1 cellular context compared by ENCODE assay signal in the genomic region with DNA sequence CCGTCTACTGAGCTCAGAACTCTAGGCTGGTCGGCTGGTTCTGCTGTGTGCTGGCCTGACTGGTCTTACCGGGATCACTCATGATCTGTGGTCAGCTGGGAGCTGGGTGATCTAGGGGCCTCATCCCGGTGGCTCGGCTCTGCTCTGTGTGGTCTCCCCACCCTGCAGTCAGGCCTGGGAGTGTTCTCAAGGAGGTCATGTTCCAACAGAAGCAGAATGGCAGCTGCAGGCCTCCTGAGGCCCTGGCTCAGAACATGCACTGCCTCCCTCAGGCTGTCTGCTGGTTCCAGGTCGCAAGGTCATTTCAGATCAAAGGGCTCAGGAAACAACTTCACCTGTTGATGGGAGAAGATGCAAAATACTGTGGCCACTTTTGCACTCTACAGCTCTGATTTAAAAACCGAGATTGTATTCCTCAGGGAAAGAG.
TF ChIP-seq lines count a peak whose summit lies in the region.

No MANE protein-coding gene starts in this region.

TF ChIP-seq in HepG2, 621 proteins besides CTCF, POLR2A, EP300 and RAD21 (continued from another document and continues in another):
- TF ChIP-seq ZNF543 (CRISPR knock-in tag; IDR thresholded peaks at IDR 0.05), result no peak
- peak; percentile 92 for TF ChIP-seq ZMYM3 (CRISPR knock-in tag; IDR thresholded peaks at IDR 0.05)
- TF ChIP-seq, protein P1, sequence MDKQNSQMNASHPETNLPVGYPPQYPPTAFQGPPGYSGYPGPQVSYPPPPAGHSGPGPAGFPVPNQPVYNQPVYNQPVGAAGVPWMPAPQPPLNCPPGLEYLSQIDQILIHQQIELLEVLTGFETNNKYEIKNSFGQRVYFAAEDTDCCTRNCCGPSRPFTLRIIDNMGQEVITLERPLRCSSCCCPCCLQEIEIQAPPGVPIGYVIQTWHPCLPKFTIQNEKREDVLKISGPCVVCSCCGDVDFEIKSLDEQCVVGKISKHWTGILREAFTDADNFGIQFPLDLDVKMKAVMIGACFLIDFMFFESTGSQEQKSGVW (CRISPR knock-in tag; IDR thresholded peaks at IDR 0.05; ENCODE audit: borderline replicate concordance), result no peak
- TF ChIP-seq, protein P2, sequence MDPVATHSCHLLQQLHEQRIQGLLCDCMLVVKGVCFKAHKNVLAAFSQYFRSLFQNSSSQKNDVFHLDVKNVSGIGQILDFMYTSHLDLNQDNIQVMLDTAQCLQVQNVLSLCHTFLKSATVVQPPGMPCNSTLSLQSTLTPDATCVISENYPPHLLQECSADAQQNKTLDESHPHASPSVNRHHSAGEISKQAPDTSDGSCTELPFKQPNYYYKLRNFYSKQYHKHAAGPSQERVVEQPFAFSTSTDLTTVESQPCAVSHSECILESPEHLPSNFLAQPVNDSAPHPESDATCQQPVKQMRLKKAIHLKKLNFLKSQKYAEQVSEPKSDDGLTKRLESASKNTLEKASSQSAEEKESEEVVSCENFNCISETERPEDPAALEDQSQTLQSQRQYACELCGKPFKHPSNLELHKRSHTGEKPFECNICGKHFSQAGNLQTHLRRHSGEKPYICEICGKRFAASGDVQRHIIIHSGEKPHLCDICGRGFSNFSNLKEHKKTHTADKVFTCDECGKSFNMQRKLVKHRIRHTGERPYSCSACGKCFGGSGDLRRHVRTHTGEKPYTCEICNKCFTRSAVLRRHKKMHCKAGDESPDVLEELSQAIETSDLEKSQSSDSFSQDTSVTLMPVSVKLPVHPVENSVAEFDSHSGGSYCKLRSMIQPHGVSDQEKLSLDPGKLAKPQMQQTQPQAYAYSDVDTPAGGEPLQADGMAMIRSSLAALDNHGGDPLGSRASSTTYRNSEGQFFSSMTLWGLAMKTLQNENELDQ (CRISPR knock-in tag; IDR thresholded peaks at IDR 0.05; ENCODE audit: borderline replicate concordance), result no peak
- TF ChIP-seq HDAC2 (CRISPR knock-in tag; IDR thresholded peaks at IDR 0.05), result peak; percentile 95
- TF ChIP-seq STAG1 (CRISPR knock-in tag; IDR thresholded peaks at IDR 0.05), result peak; percentile 51
- TF ChIP-seq, protein P3, sequence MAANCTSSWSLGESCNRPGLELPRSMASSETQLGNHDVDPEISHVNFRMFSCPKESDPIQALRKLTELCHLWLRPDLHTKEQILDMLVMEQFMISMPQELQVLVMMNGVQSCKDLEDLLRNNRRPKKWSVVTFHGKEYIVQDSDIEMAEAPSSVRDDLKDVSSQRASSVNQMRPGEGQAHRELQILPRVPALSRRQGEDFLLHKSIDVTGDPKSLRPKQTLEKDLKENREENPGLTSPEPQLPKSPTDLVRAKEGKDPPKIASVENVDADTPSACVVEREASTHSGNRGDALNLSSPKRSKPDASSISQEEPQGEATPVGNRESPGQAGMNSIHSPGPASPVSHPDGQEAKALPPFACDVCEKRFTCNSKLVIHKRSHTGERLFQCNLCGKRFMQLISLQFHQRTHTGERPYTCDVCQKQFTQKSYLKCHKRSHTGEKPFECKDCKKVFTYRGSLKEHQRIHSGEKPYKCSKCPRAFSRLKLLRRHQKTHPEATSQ (CRISPR knock-in tag; IDR thresholded peaks at IDR 0.05; ENCODE audit: borderline replicate concordance), result no peak
- TF ChIP-seq ZNF274 (CRISPR knock-in tag; IDR thresholded peaks at IDR 0.05), result no peak
- peak; percentile 29; the same call in 1 of the 2 replicates for TF ChIP-seq ZNF350 (CRISPR knock-in tag; IDR thresholded peaks at IDR 0.05; ENCODE audit: borderline replicate concordance, low read depth)
- 0 out of 2 replicates have a peak, but pooled peaks have one; percentile 41 for TF ChIP-seq MTA1 (CRISPR knock-in tag; IDR thresholded peaks at IDR 0.05; ENCODE audit: borderline replicate concordance)
- TF ChIP-seq THAP11 (CRISPR knock-in tag; IDR thresholded peaks at IDR 0.05), result peak; percentile 63; the same call in 1 of the 2 replicates
- TF ChIP-seq, protein P4, sequence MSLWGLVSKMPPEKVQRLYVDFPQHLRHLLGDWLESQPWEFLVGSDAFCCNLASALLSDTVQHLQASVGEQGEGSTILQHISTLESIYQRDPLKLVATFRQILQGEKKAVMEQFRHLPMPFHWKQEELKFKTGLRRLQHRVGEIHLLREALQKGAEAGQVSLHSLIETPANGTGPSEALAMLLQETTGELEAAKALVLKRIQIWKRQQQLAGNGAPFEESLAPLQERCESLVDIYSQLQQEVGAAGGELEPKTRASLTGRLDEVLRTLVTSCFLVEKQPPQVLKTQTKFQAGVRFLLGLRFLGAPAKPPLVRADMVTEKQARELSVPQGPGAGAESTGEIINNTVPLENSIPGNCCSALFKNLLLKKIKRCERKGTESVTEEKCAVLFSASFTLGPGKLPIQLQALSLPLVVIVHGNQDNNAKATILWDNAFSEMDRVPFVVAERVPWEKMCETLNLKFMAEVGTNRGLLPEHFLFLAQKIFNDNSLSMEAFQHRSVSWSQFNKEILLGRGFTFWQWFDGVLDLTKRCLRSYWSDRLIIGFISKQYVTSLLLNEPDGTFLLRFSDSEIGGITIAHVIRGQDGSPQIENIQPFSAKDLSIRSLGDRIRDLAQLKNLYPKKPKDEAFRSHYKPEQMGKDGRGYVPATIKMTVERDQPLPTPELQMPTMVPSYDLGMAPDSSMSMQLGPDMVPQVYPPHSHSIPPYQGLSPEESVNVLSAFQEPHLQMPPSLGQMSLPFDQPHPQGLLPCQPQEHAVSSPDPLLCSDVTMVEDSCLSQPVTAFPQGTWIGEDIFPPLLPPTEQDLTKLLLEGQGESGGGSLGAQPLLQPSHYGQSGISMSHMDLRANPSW (CRISPR knock-in tag; IDR thresholded peaks at IDR 0.05; ENCODE audit: borderline replicate concordance), result no peak
- TF ChIP-seq CEBPG (CRISPR knock-in tag; IDR thresholded peaks at IDR 0.05), result no peak; the same call in 1 of the 2 replicates
- no peak for TF ChIP-seq SNAI1 (CRISPR knock-in tag; IDR thresholded peaks at IDR 0.05; ENCODE audit: borderline replicate concordance)
- 0 out of 2 replicates have a peak, but pooled peaks have one; percentile 23 for TF ChIP-seq MXD4 (CRISPR knock-in tag; IDR thresholded peaks at IDR 0.05)
- peak; percentile 29; the same call in 1 of the 2 replicates for TF ChIP-seq MIXL1 (CRISPR knock-in tag; IDR thresholded peaks at IDR 0.05)
- TF ChIP-seq, protein P5, sequence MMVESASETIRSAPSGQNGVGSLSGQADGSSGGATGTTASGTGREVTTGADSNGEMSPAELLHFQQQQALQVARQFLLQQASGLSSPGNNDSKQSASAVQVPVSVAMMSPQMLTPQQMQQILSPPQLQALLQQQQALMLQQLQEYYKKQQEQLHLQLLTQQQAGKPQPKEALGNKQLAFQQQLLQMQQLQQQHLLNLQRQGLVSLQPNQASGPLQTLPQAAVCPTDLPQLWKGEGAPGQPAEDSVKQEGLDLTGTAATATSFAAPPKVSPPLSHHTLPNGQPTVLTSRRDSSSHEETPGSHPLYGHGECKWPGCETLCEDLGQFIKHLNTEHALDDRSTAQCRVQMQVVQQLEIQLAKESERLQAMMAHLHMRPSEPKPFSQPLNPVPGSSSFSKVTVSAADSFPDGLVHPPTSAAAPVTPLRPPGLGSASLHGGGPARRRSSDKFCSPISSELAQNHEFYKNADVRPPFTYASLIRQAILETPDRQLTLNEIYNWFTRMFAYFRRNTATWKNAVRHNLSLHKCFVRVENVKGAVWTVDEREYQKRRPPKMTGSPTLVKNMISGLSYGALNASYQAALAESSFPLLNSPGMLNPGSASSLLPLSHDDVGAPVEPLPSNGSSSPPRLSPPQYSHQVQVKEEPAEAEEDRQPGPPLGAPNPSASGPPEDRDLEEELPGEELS (CRISPR knock-in tag; IDR thresholded peaks at IDR 0.05), result peak; percentile 91
- TF ChIP-seq, protein P6, sequence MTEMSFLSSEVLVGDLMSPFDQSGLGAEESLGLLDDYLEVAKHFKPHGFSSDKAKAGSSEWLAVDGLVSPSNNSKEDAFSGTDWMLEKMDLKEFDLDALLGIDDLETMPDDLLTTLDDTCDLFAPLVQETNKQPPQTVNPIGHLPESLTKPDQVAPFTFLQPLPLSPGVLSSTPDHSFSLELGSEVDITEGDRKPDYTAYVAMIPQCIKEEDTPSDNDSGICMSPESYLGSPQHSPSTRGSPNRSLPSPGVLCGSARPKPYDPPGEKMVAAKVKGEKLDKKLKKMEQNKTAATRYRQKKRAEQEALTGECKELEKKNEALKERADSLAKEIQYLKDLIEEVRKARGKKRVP (CRISPR knock-in tag; IDR thresholded peaks at IDR 0.05), result no peak
- TF ChIP-seq AHR (CRISPR knock-in tag; IDR thresholded peaks at IDR 0.05), result no peak
- TF ChIP-seq ZNF615 (CRISPR knock-in tag; IDR thresholded peaks at IDR 0.05; ENCODE audit: borderline replicate concordance), result no peak
- TF ChIP-seq ZNF792 (CRISPR knock-in tag; IDR thresholded peaks at IDR 0.05), result no peak; the same call in 1 of the 2 replicates
- TF ChIP-seq, protein P7, sequence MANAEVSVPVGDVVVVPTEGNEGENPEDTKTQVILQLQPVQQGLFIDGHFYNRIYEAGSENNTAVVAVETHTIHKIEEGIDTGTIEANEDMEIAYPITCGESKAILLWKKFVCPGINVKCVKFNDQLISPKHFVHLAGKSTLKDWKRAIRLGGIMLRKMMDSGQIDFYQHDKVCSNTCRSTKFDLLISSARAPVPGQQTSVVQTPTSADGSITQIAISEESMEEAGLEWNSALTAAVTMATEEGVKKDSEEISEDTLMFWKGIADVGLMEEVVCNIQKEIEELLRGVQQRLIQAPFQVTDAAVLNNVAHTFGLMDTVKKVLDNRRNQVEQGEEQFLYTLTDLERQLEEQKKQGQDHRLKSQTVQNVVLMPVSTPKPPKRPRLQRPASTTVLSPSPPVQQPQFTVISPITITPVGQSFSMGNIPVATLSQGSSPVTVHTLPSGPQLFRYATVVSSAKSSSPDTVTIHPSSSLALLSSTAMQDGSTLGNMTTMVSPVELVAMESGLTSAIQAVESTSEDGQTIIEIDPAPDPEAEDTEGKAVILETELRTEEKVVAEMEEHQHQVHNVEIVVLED (CRISPR knock-in tag; IDR thresholded peaks at IDR 0.05; ENCODE audit: borderline replicate concordance), result 0 out of 2 replicates have a peak, but pooled peaks have one; percentile 24
- TF ChIP-seq ZNF17 (CRISPR knock-in tag; IDR thresholded peaks at IDR 0.05), result no peak
- TF ChIP-seq MBD4 (IDR thresholded peaks at IDR 0.05; ENCODE audit: borderline replicate concordance, low read length), result no peak
- TF ChIP-seq, protein P8, sequence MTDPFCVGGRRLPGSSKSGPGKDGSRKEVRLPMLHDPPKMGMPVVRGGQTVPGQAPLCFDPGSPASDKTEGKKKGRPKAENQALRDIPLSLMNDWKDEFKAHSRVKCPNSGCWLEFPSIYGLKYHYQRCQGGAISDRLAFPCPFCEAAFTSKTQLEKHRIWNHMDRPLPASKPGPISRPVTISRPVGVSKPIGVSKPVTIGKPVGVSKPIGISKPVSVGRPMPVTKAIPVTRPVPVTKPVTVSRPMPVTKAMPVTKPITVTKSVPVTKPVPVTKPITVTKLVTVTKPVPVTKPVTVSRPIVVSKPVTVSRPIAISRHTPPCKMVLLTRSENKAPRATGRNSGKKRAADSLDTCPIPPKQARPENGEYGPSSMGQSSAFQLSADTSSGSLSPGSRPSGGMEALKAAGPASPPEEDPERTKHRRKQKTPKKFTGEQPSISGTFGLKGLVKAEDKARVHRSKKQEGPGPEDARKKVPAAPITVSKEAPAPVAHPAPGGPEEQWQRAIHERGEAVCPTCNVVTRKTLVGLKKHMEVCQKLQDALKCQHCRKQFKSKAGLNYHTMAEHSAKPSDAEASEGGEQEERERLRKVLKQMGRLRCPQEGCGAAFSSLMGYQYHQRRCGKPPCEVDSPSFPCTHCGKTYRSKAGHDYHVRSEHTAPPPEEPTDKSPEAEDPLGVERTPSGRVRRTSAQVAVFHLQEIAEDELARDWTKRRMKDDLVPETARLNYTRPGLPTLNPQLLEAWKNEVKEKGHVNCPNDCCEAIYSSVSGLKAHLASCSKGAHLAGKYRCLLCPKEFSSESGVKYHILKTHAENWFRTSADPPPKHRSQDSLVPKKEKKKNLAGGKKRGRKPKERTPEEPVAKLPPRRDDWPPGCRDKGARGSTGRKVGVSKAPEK (CRISPR knock-in tag; IDR thresholded peaks at IDR 0.05; ENCODE audit: borderline replicate concordance), result peak; percentile 94; the same call in 1 of the 2 replicates
- no peak; the same call in 1 of the 2 replicates for TF ChIP-seq MYC (CRISPR knock-in tag; IDR thresholded peaks at IDR 0.05; ENCODE audit: borderline replicate concordance)
- TF ChIP-seq, protein P9, sequence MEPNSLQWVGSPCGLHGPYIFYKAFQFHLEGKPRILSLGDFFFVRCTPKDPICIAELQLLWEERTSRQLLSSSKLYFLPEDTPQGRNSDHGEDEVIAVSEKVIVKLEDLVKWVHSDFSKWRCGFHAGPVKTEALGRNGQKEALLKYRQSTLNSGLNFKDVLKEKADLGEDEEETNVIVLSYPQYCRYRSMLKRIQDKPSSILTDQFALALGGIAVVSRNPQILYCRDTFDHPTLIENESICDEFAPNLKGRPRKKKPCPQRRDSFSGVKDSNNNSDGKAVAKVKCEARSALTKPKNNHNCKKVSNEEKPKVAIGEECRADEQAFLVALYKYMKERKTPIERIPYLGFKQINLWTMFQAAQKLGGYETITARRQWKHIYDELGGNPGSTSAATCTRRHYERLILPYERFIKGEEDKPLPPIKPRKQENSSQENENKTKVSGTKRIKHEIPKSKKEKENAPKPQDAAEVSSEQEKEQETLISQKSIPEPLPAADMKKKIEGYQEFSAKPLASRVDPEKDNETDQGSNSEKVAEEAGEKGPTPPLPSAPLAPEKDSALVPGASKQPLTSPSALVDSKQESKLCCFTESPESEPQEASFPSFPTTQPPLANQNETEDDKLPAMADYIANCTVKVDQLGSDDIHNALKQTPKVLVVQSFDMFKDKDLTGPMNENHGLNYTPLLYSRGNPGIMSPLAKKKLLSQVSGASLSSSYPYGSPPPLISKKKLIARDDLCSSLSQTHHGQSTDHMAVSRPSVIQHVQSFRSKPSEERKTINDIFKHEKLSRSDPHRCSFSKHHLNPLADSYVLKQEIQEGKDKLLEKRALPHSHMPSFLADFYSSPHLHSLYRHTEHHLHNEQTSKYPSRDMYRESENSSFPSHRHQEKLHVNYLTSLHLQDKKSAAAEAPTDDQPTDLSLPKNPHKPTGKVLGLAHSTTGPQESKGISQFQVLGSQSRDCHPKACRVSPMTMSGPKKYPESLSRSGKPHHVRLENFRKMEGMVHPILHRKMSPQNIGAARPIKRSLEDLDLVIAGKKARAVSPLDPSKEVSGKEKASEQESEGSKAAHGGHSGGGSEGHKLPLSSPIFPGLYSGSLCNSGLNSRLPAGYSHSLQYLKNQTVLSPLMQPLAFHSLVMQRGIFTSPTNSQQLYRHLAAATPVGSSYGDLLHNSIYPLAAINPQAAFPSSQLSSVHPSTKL (CRISPR knock-in tag; IDR thresholded peaks at IDR 0.05), result peak; percentile 93
- no peak for TF ChIP-seq HCFC1 (IDR thresholded peaks at IDR 0.05; ENCODE audit: low read depth, low read length)
- TF ChIP-seq ZNF501 (CRISPR knock-in tag; IDR thresholded peaks at IDR 0.05), result no peak
- TF ChIP-seq SOX6 (IDR thresholded peaks at IDR 0.05), result no peak
- TF ChIP-seq SOX6 (CRISPR knock-in tag; IDR thresholded peaks at IDR 0.05), result peak; percentile 86
- TF ChIP-seq, protein P10, sequence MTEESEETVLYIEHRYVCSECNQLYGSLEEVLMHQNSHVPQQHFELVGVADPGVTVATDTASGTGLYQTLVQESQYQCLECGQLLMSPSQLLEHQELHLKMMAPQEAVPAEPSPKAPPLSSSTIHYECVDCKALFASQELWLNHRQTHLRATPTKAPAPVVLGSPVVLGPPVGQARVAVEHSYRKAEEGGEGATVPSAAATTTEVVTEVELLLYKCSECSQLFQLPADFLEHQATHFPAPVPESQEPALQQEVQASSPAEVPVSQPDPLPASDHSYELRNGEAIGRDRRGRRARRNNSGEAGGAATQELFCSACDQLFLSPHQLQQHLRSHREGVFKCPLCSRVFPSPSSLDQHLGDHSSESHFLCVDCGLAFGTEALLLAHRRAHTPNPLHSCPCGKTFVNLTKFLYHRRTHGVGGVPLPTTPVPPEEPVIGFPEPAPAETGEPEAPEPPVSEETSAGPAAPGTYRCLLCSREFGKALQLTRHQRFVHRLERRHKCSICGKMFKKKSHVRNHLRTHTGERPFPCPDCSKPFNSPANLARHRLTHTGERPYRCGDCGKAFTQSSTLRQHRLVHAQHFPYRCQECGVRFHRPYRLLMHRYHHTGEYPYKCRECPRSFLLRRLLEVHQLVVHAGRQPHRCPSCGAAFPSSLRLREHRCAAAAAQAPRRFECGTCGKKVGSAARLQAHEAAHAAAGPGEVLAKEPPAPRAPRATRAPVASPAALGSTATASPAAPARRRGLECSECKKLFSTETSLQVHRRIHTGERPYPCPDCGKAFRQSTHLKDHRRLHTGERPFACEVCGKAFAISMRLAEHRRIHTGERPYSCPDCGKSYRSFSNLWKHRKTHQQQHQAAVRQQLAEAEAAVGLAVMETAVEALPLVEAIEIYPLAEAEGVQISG (CRISPR knock-in tag; IDR thresholded peaks at IDR 0.05), result peak; percentile 69
